ENCODE assay signal across 36 cellular contexts in genomic region chr17:61591930-61592329, GRCh38.
"Had no signal": no experiment of that assay in that cellular context is flagged by ENCODE, and none has a peak within 500 bp of the region (broad histone marks: within the 10 kb centered on the region; RNA-seq: fewer than 3 reads in every experiment).

No MANE protein-coding gene starts in this region.

- DNase-seq: Karpas-422, Kasumi-1, MG63, MM.1S, MV-4-11, NCI-H1048, NCI-H1092, NCI-H1092 treated with DMSO at 0.1 percent for 48 hours, NCI-H1105, NCI-H1105 treated with DMSO at 0.1 percent for 48 hours, NCI-H1417, NCI-H1417 treated with DMSO at 0.1 percent for 48 hours, NCI-H1436, NCI-H1436 treated with DMSO at 0.1 percent for 48 hours, NCI-H146, NCI-H1694, NCI-H1694 treated with DMSO at 0.1 percent for 48 hours, NCI-H187, NCI-H187 treated with DMSO at 0.1 percent for 48 hours, NCI-H1930, NCI-H2029, NCI-H2029 treated with DMSO at 0.1 percent for 48 hours, NCI-H2081, NCI-H2081 treated with DMSO at 0.1 percent for 48 hours, NCI-H2107, NCI-H2171, NCI-H2171 treated with DMSO at 0.1 percent for 48 hours, NCI-H2227 treated with DMSO at 0.1 percent for 48 hours, NCI-H226, NCI-H345, NCI-H446, NCI-H446 treated with DMSO at 0.1 percent for 48 hours, NCI-H510A, NCI-H510A treated with DMSO at 0.1 percent for 48 hours, NCI-H524, NCI-H524 treated with DMSO at 0.1 percent for 48 hours had no signal
